18 cellular contexts compared by ENCODE assay signal in genomic region chr1:60504206-60504868, GRCh38.
"Had no signal": no experiment of that assay in that cellular context is flagged by ENCODE, and none has a peak within 500 bp of the region (broad histone marks: within the 10 kb centered on the region; RNA-seq: fewer than 3 reads in every experiment).

No MANE protein-coding gene starts in this region.

- H3K27ac Mint-ChIP-seq: activated naive CD4-positive, alpha-beta T cell treated with anti-CD3 and anti-CD28 coated beads for 36 hours; activated T-helper 17 cell treated with anti-CD3 and anti-CD28 coated beads, Interleukin-2, amount 50 U/mL, for 72 hours; immature natural killer cell; naive thymus-derived CD4-positive, alpha-beta T cell; stimulated activated memory B cell treated with anti-CD40 and anti-IgM and Interleukin-4, amounts not matched to agents 10 μg/mL and 1 μg/mL and 100 μg/mL, for 72 hours; T-helper 17 cell; WTC11 had no signal

- DNase-seq: activated CD4-positive, alpha-beta T cell treated with anti-CD3 and anti-CD28 coated beads for 48 hours; activated naive CD4-positive, alpha-beta T cell treated with anti-CD3 and anti-CD28 coated beads for 36 hours; effector CD8-positive, alpha-beta T cell; glutamatergic neuron; immature natural killer cell; midbrain; naive thymus-derived CD4-positive, alpha-beta T cell; right cardiac atrium; spleen; stimulated activated CD4-positive, alpha-beta T cell treated with anti-CD3 and anti-CD28 coated beads, Interleukin-1b, Interleukin-23, amount 100 ng/mL, for 48 hours; T-helper 17 cell; transverse colon had no signal

- H3K36me3 Mint-ChIP-seq: immature natural killer cell; naive thymus-derived CD4-positive, alpha-beta T cell; stimulated activated memory B cell treated with anti-CD40 and anti-IgM and Interleukin-4, amounts not matched to agents 10 μg/mL and 1 μg/mL and 100 μg/mL, for 72 hours; WTC11 had no signal

- H3K27me3 Mint-ChIP-seq: activated T-helper 17 cell treated with anti-CD3 and anti-CD28 coated beads, Interleukin-2, amount 50 U/mL, for 72 hours; stimulated activated memory B cell treated with anti-CD40 and anti-IgM and Interleukin-4, amounts not matched to agents 10 μg/mL and 1 μg/mL and 100 μg/mL, for 72 hours; T-helper 17 cell had no signal

- ATAC-seq: activated T-helper 17 cell treated with anti-CD3 and anti-CD28 coated beads, Interleukin-2, amount 50 U/mL, for 72 hours; naive thymus-derived CD4-positive, alpha-beta T cell; right cardiac atrium; stimulated activated memory B cell treated with anti-CD40 and anti-IgM and Interleukin-4, amounts not matched to agents 10 μg/mL and 1 μg/mL and 100 μg/mL, for 72 hours; T-helper 17 cell had no signal

- H3K4me1 Mint-ChIP-seq: activated T-helper 17 cell treated with anti-CD3 and anti-CD28 coated beads, Interleukin-2, amount 50 U/mL, for 72 hours; immature natural killer cell; naive thymus-derived CD4-positive, alpha-beta T cell; stimulated activated memory B cell treated with anti-CD40 and anti-IgM and Interleukin-4, amounts not matched to agents 10 μg/mL and 1 μg/mL and 100 μg/mL, for 72 hours; T-helper 17 cell had no signal

- H3K4me1 ChIP-seq: spleen, transverse colon had no signal

- H3K4me3 Mint-ChIP-seq: activated naive CD4-positive, alpha-beta T cell treated with anti-CD3 and anti-CD28 coated beads for 36 hours; activated T-helper 17 cell treated with anti-CD3 and anti-CD28 coated beads, Interleukin-2, amount 50 U/mL, for 72 hours; immature natural killer cell; naive thymus-derived CD4-positive, alpha-beta T cell; stimulated activated memory B cell treated with anti-CD40 and anti-IgM and Interleukin-4, amounts not matched to agents 10 μg/mL and 1 μg/mL and 100 μg/mL, for 72 hours; T-helper 17 cell; WTC11 had no signal

- H3K9me3 ChIP-seq: neutrophil, transverse colon had no signal

- H3K4me3 ChIP-seq: coronary artery, lung, spleen, transverse colon had no signal

- H3K27me3 ChIP-seq: neutrophil, spleen, transverse colon had no signal

- H3K36me3 ChIP-seq: neutrophil, spleen, transverse colon had no signal

- H3K27ac ChIP-seq: coronary artery, neutrophil, spleen, transverse colon had no signal

- H3K9me3 Mint-ChIP-seq: activated naive CD4-positive, alpha-beta T cell treated with anti-CD3 and anti-CD28 coated beads for 36 hours; WTC11 had no signal
